11 cellular contexts compared by ENCODE assay signal in the genomic region with DNA sequence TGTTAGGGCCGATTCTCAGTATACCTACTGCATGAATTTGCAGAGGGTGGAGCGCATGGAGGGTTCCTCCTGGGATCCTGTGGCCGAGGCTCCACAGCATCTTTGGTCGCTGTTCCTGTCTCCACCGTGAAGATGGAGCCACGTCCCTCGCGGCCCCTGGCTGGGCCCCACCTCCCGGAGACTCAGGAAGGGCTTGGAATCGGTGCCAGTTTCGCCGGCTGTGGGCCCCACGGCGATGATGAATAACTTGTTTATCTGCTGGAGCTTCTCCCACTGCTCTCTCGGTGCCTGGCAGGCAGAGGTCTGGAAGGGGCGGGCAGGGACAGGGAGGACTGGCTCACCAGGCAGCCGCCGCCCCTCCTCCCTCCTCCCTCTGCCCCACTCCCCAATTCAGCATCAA. TPM values are rescaled to one million over a fixed set of nuclear protein-coding genes. Genes with fewer than 3 reads are reported as not detected.
A peak's percentile ranks its signal among the peaks of the same experiment; 100 is the strongest.
DNase-seq lines count a peak whose midpoint lies in the region; ATAC-seq and TF ChIP-seq lines count a peak whose summit lies in the region.
"Had no signal": no experiment of that assay in that cellular context is flagged by ENCODE, and none has a peak within 500 bp of the region (broad histone marks: within the 10 kb centered on the region; RNA-seq: fewer than 3 reads in every experiment).

No MANE protein-coding gene starts in this region.

- TF ChIP-seq CTCF in lung (IDR thresholded peaks at IDR 0.05; ENCODE audit: control extremely low read depth, extremely low read depth): no peak

- DNase-seq in AG08396 (ENCODE audit: low spot score): peak; percentile 37
- DNase-seq in NCI-H1694 (lab: John Stamatoyannopoulos, UW): peak; percentile 26
- peak; percentile 19 for DNase-seq in cerebellar cortex (ENCODE audit: low spot score)
- DNase-seq in lung (ENCODE audit: low spot score): no peak
- DNase-seq in activated CD4-positive, CD25-positive, alpha-beta regulatory T cell (lab: John Stamatoyannopoulos, UW): no peak
- DNase-seq in NCI-H1436 (lab: John Stamatoyannopoulos, UW): no peak
- no peak for DNase-seq in activated T-cell treated with anti-CD3 and anti-CD28 coated beads, Interleukin-2, amount 50 U/mL, for 24 hours

- no peaks in the 10 kb centered on the region for H3K9me3 Mint-ChIP-seq in activated T-cell treated with anti-CD3 and anti-CD28 coated beads, Interleukin-2, amount 50 U/mL, for 24 hours

- peaks cover 0 to 4% of the 10 kb centered on the region in 2 donors for H3K4me1 ChIP-seq in lung (ENCODE audit: control insufficient read depth in 2 of 2, insufficient read depth in 2 of 2, low read length in 2 of 2)

- peaks cover 0 to 3% of the 10 kb centered on the region in 2 donors for H3K9me3 ChIP-seq in lung (ENCODE audit: control insufficient read depth in 2 of 2, insufficient read depth in 1 of 2, low read length in 1 of 2)

- peaks cover 7% of the 10 kb centered on the region for H3K27me3 ChIP-seq in lung (ENCODE audit: control insufficient read depth, insufficient read depth)

- no peaks in the 10 kb centered on the region for H3K36me3 Mint-ChIP-seq in activated T-cell treated with anti-CD3 and anti-CD28 coated beads, Interleukin-2, amount 50 U/mL, for 24 hours (ENCODE audit: low read depth)

- H3K4me3 Mint-ChIP-seq in activated T-cell treated with anti-CD3 and anti-CD28 coated beads, Interleukin-2, amount 50 U/mL, for 24 hours: no peak overlapping the region

- WGBS in lung, 2 donors: 16 to 25% methylated on average over 18 of the region's 18 CpGs

- no peak overlapping the region for H3K27ac Mint-ChIP-seq in activated T-cell treated with anti-CD3 and anti-CD28 coated beads, Interleukin-2, amount 50 U/mL, for 24 hours
- H3K27ac Mint-ChIP-seq: progenitor cell of endocrine pancreas had no signal

- no peaks in the 10 kb centered on the region for H3K36me3 ChIP-seq in lung (ENCODE audit: control insufficient read depth in 2 of 2, insufficient read depth in 2 of 2, low read length in 2 of 2)

- peak; percentile 11 for ATAC-seq in lung (ENCODE audit: insufficient read depth, low FRiP score)
- no peak for ATAC-seq in GM21723 (IDR thresholded peaks at IDR 0.05; ENCODE audit: unreplicated experiment)

- no peak overlapping the region for H3K27ac ChIP-seq in lung (ENCODE audit: low read depth in 1 of 2, low read length in 1 of 2)
- H3K27ac ChIP-seq: epithelial cell of prostate, HL-60 had no signal

- no peak overlapping the region for H3K4me3 ChIP-seq in lung

- H3K27me3 Mint-ChIP-seq in activated T-cell treated with anti-CD3 and anti-CD28 coated beads, Interleukin-2, amount 50 U/mL, for 24 hours: peaks cover 17% of the 10 kb centered on the region
- H3K27me3 Mint-ChIP-seq: progenitor cell of endocrine pancreas had no signal

- H3K4me1 Mint-ChIP-seq in activated T-cell treated with anti-CD3 and anti-CD28 coated beads, Interleukin-2, amount 50 U/mL, for 24 hours (ENCODE audit: low read depth): peaks cover 22% of the 10 kb centered on the region

RNA-seq across cellular contexts. Expression of gene SLC5A11, which starts 8.1 kb away (rescaled TPM):
- 1 to 10 TPM in 1 of 2 donors, not detected in 1; 1.1 TPM for total RNA-seq in lung
- polyA plus RNA-seq in lung: under 1 TPM in 1 of 2 donors, not detected in 1; 0.05 TPM

Comparison
In these comparisons a context has a peak if more than half of its experiments do, and no peak if none do; other contexts are left out.
1. DNase-seq: peak in AG08396 (single experiment), NCI-H1694 (single experiment) and cerebellar cortex (single experiment); none in lung (single experiment), activated CD4-positive, CD25-positive, alpha-beta regulatory T cell (0 of 4), NCI-H1436 (single experiment) and activated T-cell treated with anti-CD3 and anti-CD28 coated beads, Interleukin-2, amount 50 U/mL, for 24 hours (single experiment).